Comparison of ENCODE assay signal across 15 cellular contexts in genomic region chr2:45884126-45884525, GRCh38.
DNase-seq lines count a peak whose midpoint lies in the region; ATAC-seq and TF ChIP-seq lines count a peak whose summit lies in the region.
"Had no signal": no experiment of that assay in that cellular context is flagged by ENCODE, and none has a peak within 500 bp of the region (broad histone marks: within the 10 kb centered on the region; RNA-seq: fewer than 3 reads in every experiment).

No MANE protein-coding gene starts in this region.

- peak overlapping the region; percentile 68 for H3K27ac ChIP-seq in left ventricle myocardium inferior (replicated peaks)
- H3K27ac ChIP-seq in esophagus squamous epithelium = peak overlapping the region in 3 of 4 donors; percentile 38 to 65 (median 56)
- H3K27ac ChIP-seq in muscle layer of colon (ENCODE audit: low read depth, low read length) = peak overlapping the region; percentile 62
- peak overlapping the region; percentile 76 for H3K27ac ChIP-seq in vagina
- peak overlapping the region in 2 of 8 donors; percentile 5 to 97 for H3K27ac ChIP-seq in spleen
- no peak overlapping the region for H3K27ac ChIP-seq in PC-3 (ENCODE audit: low read length)

- BruUV-seq in PC-3 (replicated peaks; lab: Mats Ljungman, UMichigan) = no TSS peak

- 59 to 69% methylated on average over 2 of the region's 2 CpGs for WGBS in esophagus squamous epithelium, 2 donors
- 43 to 81% (median 60%) methylated on average over 2 of the region's 2 CpGs for WGBS in spleen, 5 donors

- H3K9ac ChIP-seq in muscle layer of colon (ENCODE audit: low read length) (no peak overlapping the region), PC-3 (ENCODE audit: low read length) (no peak overlapping the region)

- H3K9me3 ChIP-seq in left ventricle myocardium inferior (replicated peaks) (peaks cover 1% of the 10 kb centered on the region), esophagus squamous epithelium (no peaks in the 10 kb centered on the region), muscle layer of colon (ENCODE audit: low read length) (no peaks in the 10 kb centered on the region), vagina (no peaks in the 10 kb centered on the region), spleen (peaks cover 0 to under 1% (median 0%) of the 10 kb centered on the region in 8 donors), PC-3 (ENCODE audit: low read length) (no peaks in the 10 kb centered on the region)

- H3K27me3 ChIP-seq in left ventricle myocardium inferior (ENCODE audit: low read depth) (no peaks in the 10 kb centered on the region), esophagus squamous epithelium (no peaks in the 10 kb centered on the region), muscle layer of colon (ENCODE audit: control insufficient read depth in 1 of 2, insufficient read depth in 2 of 2, low read length in 2 of 2) (no peaks in the 10 kb centered on the region), vagina (no peaks in the 10 kb centered on the region), spleen (replicated peaks in 1 of 7) (no peaks in the 10 kb centered on the region), PC-3 (ENCODE audit: low read length) (no peaks in the 10 kb centered on the region)

- H3K79me2 ChIP-seq in PC-3 (ENCODE audit: low read length) = no peaks in the 10 kb centered on the region

- no peaks in the 10 kb centered on the region for H3K36me3 ChIP-seq in left ventricle myocardium inferior
- peaks cover 0 to 4% (median 0%) of the 10 kb centered on the region in 3 donors for H3K36me3 ChIP-seq in esophagus squamous epithelium
- H3K36me3 ChIP-seq in muscle layer of colon (ENCODE audit: insufficient read depth, low read length) = no peaks in the 10 kb centered on the region
- H3K36me3 ChIP-seq in vagina = no peaks in the 10 kb centered on the region
- peaks cover 0 to 8% (median 0%) of the 10 kb centered on the region in 6 donors for H3K36me3 ChIP-seq in spleen
- H3K36me3 ChIP-seq in PC-3 (ENCODE audit: low read depth, low read length) = no peaks in the 10 kb centered on the region

- no peak for ATAC-seq in Right ventricle myocardium inferior
- no peak for ATAC-seq in GM19395 (IDR thresholded peaks at IDR 0.05; ENCODE audit: unreplicated experiment)
- ATAC-seq in PC-3 = no peak
- ATAC-seq: GM12878 had no signal

- POLR2A ChIA-PET in PC-3 (lab: Charles Lee; ENCODE audit: unreplicated experiment) = no interaction called here

- intact Hi-C loops in left ventricle myocardium inferior (cut with micrococcal nuclease) = no loop called here
- intact Hi-C loops in Right ventricle myocardium inferior (cut with DNase I) = loop anchor here (5.0 kb wide), 1 partner anchor 62 kb away; no protein-coding TSS in a partner anchor
- intact Hi-C loops in esophagus squamous epithelium (cut with DNase I) = no loop called here
- intact Hi-C loops in vagina (cut with DNase I) = no loop called here
- intact Hi-C loops in spleen (cut with DNase I; ENCODE audit: low total_unique reads) = no loop called here
- intact Hi-C loops in PC-3 (cut with micrococcal nuclease) = no loop called here

- H3K9me2 ChIP-seq in PC-3 (replicated peaks; ENCODE audit: low read length) = no peaks in the 10 kb centered on the region

- H3K4me2 ChIP-seq in PC-3 (ENCODE audit: low read length) = no peak overlapping the region

- no peak overlapping the region for H2AFZ ChIP-seq in PC-3 (ENCODE audit: low read length)

- H3K4me3 ChIP-seq in left ventricle myocardium inferior (no peak overlapping the region), esophagus squamous epithelium (no peak overlapping the region), muscle layer of colon (ENCODE audit: low read depth in 1 of 2, low read length in 2 of 2) (no peak overlapping the region), vagina (no peak overlapping the region), spleen (no peak overlapping the region), PC-3 (ENCODE audit: low read length) (no peak overlapping the region)
- H3K4me3 ChIP-seq: GM12878 had no signal

- TF ChIP-seq CTCF in left ventricle myocardium inferior (IDR thresholded peaks at IDR 0.05; ENCODE audit: borderline replicate concordance) = no peak
- TF ChIP-seq CTCF in esophagus squamous epithelium (IDR thresholded peaks at IDR 0.05) = no peak
- TF ChIP-seq CTCF in vagina (IDR thresholded peaks at IDR 0.05) = no peak
- TF ChIP-seq CTCF in spleen (IDR thresholded peaks at IDR 0.05 in 8 of 11, conservative IDR thresholded peaks at IDR 0.05 in 3 of 11) = no peak
- no peak for TF ChIP-seq CTCF in PC-3 (conservative IDR thresholded peaks at IDR 0.05; ENCODE audit: low read depth, low read length)

- peaks cover 85% of the 10 kb centered on the region for H3K4me1 ChIP-seq in left ventricle myocardium inferior
- peaks cover 7 to 55% (median 33%) of the 10 kb centered on the region in 3 donors for H3K4me1 ChIP-seq in esophagus squamous epithelium
- H3K4me1 ChIP-seq in muscle layer of colon (ENCODE audit: insufficient read depth, low read length) = peaks cover 88% of the 10 kb centered on the region
- peaks cover 70% of the 10 kb centered on the region for H3K4me1 ChIP-seq in vagina
- peaks cover 8 to 64% (median 51%) of the 10 kb centered on the region in 6 donors for H3K4me1 ChIP-seq in spleen
- peaks cover 6% of the 10 kb centered on the region for H3K4me1 ChIP-seq in PC-3 (ENCODE audit: insufficient read depth, low read length)

- no peaks in the 10 kb centered on the region for H4K20me1 ChIP-seq in PC-3 (ENCODE audit: low read length)

- H3F3A ChIP-seq in PC-3 (ENCODE audit: low read length, unreplicated experiment) = no peaks in the 10 kb centered on the region

- CTCF ChIA-PET in PC-3 (lab: Charles Lee) = no interaction called here

- TF ChIP-seq POLR2A in esophagus squamous epithelium (IDR thresholded peaks at IDR 0.05) = no peak
- no peak for TF ChIP-seq POLR2A in vagina (IDR thresholded peaks at IDR 0.05)
- no peak for TF ChIP-seq POLR2A in spleen (IDR thresholded peaks at IDR 0.05)

- DNase-seq in left ventricle myocardium inferior (no peak), Right ventricle myocardium inferior (ENCODE audit: missing footprints) (no peak), esophagus squamous epithelium (lab: John Stamatoyannopoulos, UW) (no peak), vagina (ENCODE audit: extremely low spot score in 2 of 2) (no peak), spleen (no peak), PC-3 (no peak)
- DNase-seq: CD4-positive, CD25-positive, alpha-beta regulatory T cell; KBM-7; NCI-H1417; NCI-H1930; NCI-H510A; SHP77 treated with DMSO at 0.1 percent for 48 hours had no signal
